ENCODE assay signal across 8 cellular contexts in the genomic region with DNA sequence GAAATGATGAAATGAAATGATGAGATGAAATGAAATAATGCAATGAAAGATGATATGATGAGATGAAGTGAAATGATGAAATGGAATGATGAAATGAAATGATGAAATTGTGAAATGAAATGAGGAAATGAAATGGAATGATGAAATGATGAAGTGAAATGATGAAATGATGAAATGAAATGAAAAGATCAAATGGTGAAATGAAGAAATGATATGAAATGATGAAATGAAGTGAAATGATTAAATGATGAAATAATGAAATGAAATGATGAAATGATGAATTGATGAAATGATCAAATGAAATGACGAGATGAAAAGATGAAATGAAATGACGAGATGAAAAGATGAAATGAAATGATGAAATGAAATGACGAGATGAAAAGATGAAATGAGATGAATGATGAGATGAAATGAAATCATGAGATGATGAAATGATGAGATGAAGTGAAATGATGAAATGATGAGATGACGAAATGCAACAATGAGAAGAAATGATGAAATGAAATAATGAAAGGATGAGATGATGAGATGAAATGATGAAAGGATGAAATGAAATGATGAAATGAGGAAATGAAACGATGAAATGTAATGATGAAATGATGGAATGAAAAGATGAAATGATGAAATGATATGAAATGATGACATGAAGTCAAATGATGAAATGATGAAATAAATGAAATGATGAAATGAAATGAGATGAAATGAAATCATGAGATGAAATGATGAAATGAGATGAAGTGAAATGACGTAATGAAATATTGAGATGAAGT.
DNase-seq lines count a peak whose midpoint lies in the region; ATAC-seq, FAIRE-seq and TF ChIP-seq lines count a peak whose summit lies in the region.
"Not testable (repeated sequence)": the region's sequence is repeated elsewhere in the genome, so short reads cannot be mapped to it uniquely, and the experiment has no call there.

No MANE protein-coding gene starts in this region.

- H3K27me3 ChIP-seq in H9 (ENCODE audit: insufficient read depth, low read length); PC-9 (ENCODE audit: insufficient read depth, low read depth); HepG2 (ENCODE audit: control insufficient read depth in 1 of 2, insufficient read depth in 2 of 2, low read length in 2 of 2); pancreas: not testable (repeated sequence)

- not testable (repeated sequence) for H3K9ac ChIP-seq in H9 (ENCODE audit: extremely low read depth, insufficient read length, low read length); HepG2 (ENCODE audit: insufficient read depth, low read depth, low read length)

- H2BK120ac ChIP-seq in H9 (ENCODE audit: low read depth, low read length, poor library complexity, severe bottlenecking), result not testable (repeated sequence)

- not testable (repeated sequence) for H3K79me1 ChIP-seq in H9 (ENCODE audit: insufficient read depth, low read depth, low read length, poor library complexity, severe bottlenecking)

- H3K9me3 Mint-ChIP-seq in H9 (peaks cover 19 to 27% of the 10 kb centered on the region in 2 experiments), brain (peaks cover 16 to 25% (median 18%) of the 10 kb centered on the region in 5 experiments)
- H3K9me3 Mint-ChIP-seq in activated CD4-positive, alpha-beta T cell treated with anti-CD3 and anti-CD28 coated beads, Interleukin-2, amount 10 ng/mL, durations not matched to agents 7 days and 5 days, result peaks cover 16% of the 10 kb centered on the region
- H3K9me3 Mint-ChIP-seq in activated T-helper 2 cell treated with anti-CD3 and anti-CD28 coated beads, Interferon-gamma antibody, Interleukin-2, Interleukin-4, amounts not matched to agents 10 μg/mL and 5 μg/mL and 100 μg/mL, durations not matched to agents 14 hours and 24 hours and 36 hours, result peaks cover 17% of the 10 kb centered on the region

- H3T11ph ChIP-seq in H9 (ENCODE audit: low read length), result not testable (repeated sequence)

- H3K4me3 ChIP-seq in A549 (peak overlapping the region; percentile 48; the same call in 2 of the 3 replicates), PC-9 (peak overlapping the region; percentile 74)
- H3K4me3 ChIP-seq in HepG2 (replicated peaks in 1 of 3; ENCODE audit: insufficient read depth in 1 of 3, low read depth in 2 of 3, low read length in 3 of 3); pancreas: not testable (repeated sequence)

- not testable (repeated sequence) for H3K36me3 ChIP-seq in PC-9 (ENCODE audit: low read depth); HepG2 (replicated peaks in 1 of 2; ENCODE audit: control insufficient read depth in 1 of 2, insufficient read depth in 2 of 2, low read length in 2 of 2); pancreas

- not testable (repeated sequence) for BruUV-seq in PC-9 (replicated peaks; lab: Mats Ljungman, UMichigan); HepG2 (replicated peaks; lab: Mats Ljungman, UMichigan)

- H4K8ac ChIP-seq in H9 (replicated peaks; ENCODE audit: insufficient read length, low read depth, low read length), result not testable (repeated sequence)

- not testable (repeated sequence) for H4K91ac ChIP-seq in H9 (ENCODE audit: insufficient read length, low read depth, low read length)

- H2AFZ ChIP-seq in H9 (ENCODE audit: low read length); HepG2 (ENCODE audit: low read length): not testable (repeated sequence)
- peak overlapping the region; percentile 92; the same call in 1 of the 2 replicates for H2AFZ ChIP-seq in PC-9

- not testable (repeated sequence) for H3K9me3 ChIP-seq in A549; H9 (ENCODE audit: control insufficient read depth, low read depth, low read length); HepG2 (ENCODE audit: low read length); pancreas
- H3K9me3 ChIP-seq in PC-9 (ENCODE audit: insufficient read depth, low read depth), result peaks cover 18% of the 10 kb centered on the region; the same call in 1 of the 2 replicates

- H3F3A ChIP-seq in PC-9 (ENCODE audit: insufficient read depth, low read depth), result not testable (repeated sequence)

- not testable (repeated sequence) for TF ChIP-seq POLR2A in A549 (IDR thresholded peaks at IDR 0.05; ENCODE audit: low read length); HepG2 (IDR thresholded peaks at IDR 0.05; ENCODE audit: insufficient read depth in 1 of 2, low read depth in 2 of 2, low read length in 2 of 2)

- H3K27ac ChIP-seq in A549; H9 (ENCODE audit: insufficient read length, low read depth, low read length); HepG2 (ENCODE audit: extremely low read length, insufficient read depth, low read length); pancreas: not testable (repeated sequence)
- H3K27ac ChIP-seq in PC-9, result peak overlapping the region; percentile 72

- H3K18ac ChIP-seq in H9 (ENCODE audit: insufficient read length, low read depth, low read length), result not testable (repeated sequence)

- WGBS in A549 (ENCODE audit: missing lambda C conversion rate), result 70% methylated on average over 6 of the region's 6 CpGs
- 100% methylated on average over 6 of the region's 6 CpGs for WGBS in H9 (ENCODE audit: extremely low coverage, insufficient read length, low lambda C conversion rate)
- 56% methylated on average over 6 of the region's 6 CpGs for whole genome bisulfite sequencing in HepG2 (ENCODE audit: low lambda C conversion rate)
- WGBS in pancreas, 2 donors, result 73 to 75% methylated on average over 6 of the region's 6 CpGs

- H3K14ac ChIP-seq in H9 (ENCODE audit: insufficient read depth, low read length), result not testable (repeated sequence)

- TF ChIP-seq RAD21 in A549 (conservative IDR thresholded peaks at IDR 0.05 in 1 of 2, IDR thresholded peaks at IDR 0.05 in 1 of 2); HepG2 (CRISPR knock-in tag; IDR thresholded peaks at IDR 0.05): not testable (repeated sequence)

- H3K4ac ChIP-seq in H9 (ENCODE audit: low read depth, low read length), result not testable (repeated sequence)

- H3K56ac ChIP-seq in H9 (ENCODE audit: insufficient read length, low read depth, low read length), result not testable (repeated sequence)

- H2BK5ac ChIP-seq in H9 (ENCODE audit: insufficient read length, low read length), result not testable (repeated sequence)

- H3K4me3 Mint-ChIP-seq in H9 (peak overlapping the region; percentile 75 to 88), brain (peak overlapping the region in 3 of 5 experiments; percentile 2 to 68 (median 60))
- H3K4me3 Mint-ChIP-seq in activated CD4-positive, alpha-beta T cell treated with anti-CD3 and anti-CD28 coated beads, Interleukin-2, amount 10 ng/mL, durations not matched to agents 7 days and 5 days, result peak overlapping the region; percentile 69
- H3K4me3 Mint-ChIP-seq in activated T-helper 2 cell treated with anti-CD3 and anti-CD28 coated beads, Interferon-gamma antibody, Interleukin-2, Interleukin-4, amounts not matched to agents 10 μg/mL and 5 μg/mL and 100 μg/mL, durations not matched to agents 14 hours and 24 hours and 36 hours (ENCODE audit: low read depth), result peak overlapping the region; percentile 51

- H3K4me2 ChIP-seq in A549 (peak overlapping the region; percentile 50), PC-9 (peak overlapping the region; percentile 84)
- not testable (repeated sequence) for H3K4me2 ChIP-seq in H9 (ENCODE audit: insufficient read depth, insufficient read length, low read length); HepG2 (ENCODE audit: low read depth, low read length)

- not testable (repeated sequence) for H4K20me1 ChIP-seq in H9 (ENCODE audit: control insufficient read depth, insufficient read depth, insufficient read length); PC-9 (ENCODE audit: insufficient read depth); HepG2 (ENCODE audit: insufficient read depth, low read length)

- H3K27me3 Mint-ChIP-seq in H9 (ENCODE audit: low read depth), result peaks cover 30% of the 10 kb centered on the region
- H3K27me3 Mint-ChIP-seq in activated CD4-positive, alpha-beta T cell treated with anti-CD3 and anti-CD28 coated beads, Interleukin-2, amount 10 ng/mL, durations not matched to agents 7 days and 5 days, result peaks cover 18% of the 10 kb centered on the region
- not testable (repeated sequence) for H3K27me3 Mint-ChIP-seq in activated T-helper 2 cell treated with anti-CD3 and anti-CD28 coated beads, Interferon-gamma antibody, Interleukin-2, Interleukin-4, amounts not matched to agents 10 μg/mL and 5 μg/mL and 100 μg/mL, durations not matched to agents 14 hours and 24 hours and 36 hours (ENCODE audit: low read depth); brain

- not testable (repeated sequence) for TF ChIP-seq CTCF in A549 (IDR thresholded peaks at IDR 0.05); H9 (conservative IDR thresholded peaks at IDR 0.05); PC-9 (conservative IDR thresholded peaks at IDR 0.05); brain (conservative IDR thresholded peaks at IDR 0.05); HepG2 (CRISPR knock-in tag; IDR thresholded peaks at IDR 0.05); pancreas (IDR thresholded peaks at IDR 0.05)

- H3K36me3 Mint-ChIP-seq in H9 (ENCODE audit: insufficient read depth in 1 of 3, low read depth in 3 of 3) (peaks cover 16 to 19% (median 18%) of the 10 kb centered on the region in 3 experiments), brain (peaks cover 18% of the 10 kb centered on the region)
- H3K36me3 Mint-ChIP-seq in activated CD4-positive, alpha-beta T cell treated with anti-CD3 and anti-CD28 coated beads, Interleukin-2, amount 10 ng/mL, durations not matched to agents 7 days and 5 days (ENCODE audit: low read depth), result peaks cover 22% of the 10 kb centered on the region
- peaks cover 21% of the 10 kb centered on the region for H3K36me3 Mint-ChIP-seq in activated T-helper 2 cell treated with anti-CD3 and anti-CD28 coated beads, Interferon-gamma antibody, Interleukin-2, Interleukin-4, amounts not matched to agents 10 μg/mL and 5 μg/mL and 100 μg/mL, durations not matched to agents 14 hours and 24 hours and 36 hours (ENCODE audit: low read depth)

- H2BK15ac ChIP-seq in H9 (ENCODE audit: low read depth, low read length), result not testable (repeated sequence)

- TF ChIP-seq EP300 in A549 (IDR thresholded peaks at IDR 0.05); HepG2 (IDR thresholded peaks at IDR 0.05; ENCODE audit: low read depth in 2 of 2, low read length in 2 of 2); HepG2 (CRISPR knock-in tag; IDR thresholded peaks at IDR 0.05; ENCODE audit: borderline replicate concordance): not testable (repeated sequence)

- H3K4me1 Mint-ChIP-seq in H9, result peaks cover 3 to 16% of the 10 kb centered on the region in 2 experiments; a peak in 2 of 4 replicates
- H3K4me1 Mint-ChIP-seq in activated CD4-positive, alpha-beta T cell treated with anti-CD3 and anti-CD28 coated beads, Interleukin-2, amount 10 ng/mL, durations not matched to agents 7 days and 5 days, result peaks cover 24% of the 10 kb centered on the region
- H3K4me1 Mint-ChIP-seq in activated T-helper 2 cell treated with anti-CD3 and anti-CD28 coated beads, Interferon-gamma antibody, Interleukin-2, Interleukin-4, amounts not matched to agents 10 μg/mL and 5 μg/mL and 100 μg/mL, durations not matched to agents 14 hours and 24 hours and 36 hours (ENCODE audit: low read depth), result peaks cover 10% of the 10 kb centered on the region
- H3K4me1 Mint-ChIP-seq in brain, result not testable (repeated sequence)

- H3K27ac Mint-ChIP-seq in H9; activated T-helper 2 cell treated with anti-CD3 and anti-CD28 coated beads, Interferon-gamma antibody, Interleukin-2, Interleukin-4, amounts not matched to agents 10 μg/mL and 5 μg/mL and 100 μg/mL, durations not matched to agents 14 hours and 24 hours and 36 hours; brain: not testable (repeated sequence)
- H3K27ac Mint-ChIP-seq in activated CD4-positive, alpha-beta T cell treated with anti-CD3 and anti-CD28 coated beads, Interleukin-2, amount 10 ng/mL, durations not matched to agents 7 days and 5 days, result peak overlapping the region; percentile 79

- ATAC-seq in A549, HepG2, pancreas: not testable (repeated sequence)

- not testable (repeated sequence) for H2BK12ac ChIP-seq in H9 (ENCODE audit: insufficient read length, low read depth, low read length)

- H4K5ac ChIP-seq in H9 (ENCODE audit: insufficient read length, low read depth, low read length), result not testable (repeated sequence)

- intact Hi-C loops in PC-9 (cut with micrococcal nuclease; ENCODE audit: unreplicated experiment); activated T-helper 2 cell treated with anti-CD3 and anti-CD28 coated beads, Interferon-gamma antibody, Interleukin-2, Interleukin-4, amounts not matched to agents 10 μg/mL and 5 μg/mL and 100 μg/mL, durations not matched to agents 14 hours and 24 hours and 36 hours (cut with micrococcal nuclease); HepG2 (cut with micrococcal nuclease; ENCODE audit: unreplicated experiment); pancreas (cut with DNase I): not testable (repeated sequence)

- not testable (repeated sequence) for H2AK5ac ChIP-seq in H9 (ENCODE audit: insufficient read length, low read length)

- H3K23ac ChIP-seq in H9 (ENCODE audit: insufficient read length, low read depth, low read length), result not testable (repeated sequence)

- not testable (repeated sequence) for DNase-seq in A549 (ENCODE audit: low read depth in 1 of 2, low spot score in 1 of 2); H9; PC-9; activated CD4-positive, alpha-beta T cell treated with anti-CD3 and anti-CD28 coated beads, Interleukin-2, amount 10 ng/mL, durations not matched to agents 7 days and 5 days; activated T-helper 2 cell treated with anti-CD3 and anti-CD28 coated beads, Interferon-gamma antibody, Interleukin-2, Interleukin-4, amounts not matched to agents 10 μg/mL and 5 μg/mL and 100 μg/mL, durations not matched to agents 14 hours and 24 hours and 36 hours (ENCODE audit: low spot score); HepG2 (ENCODE audit: low spot score); pancreas

- H3K79me2 ChIP-seq in H9 (ENCODE audit: insufficient read depth, low read length); PC-9 (ENCODE audit: low read depth); HepG2 (ENCODE audit: insufficient read depth, low read length): not testable (repeated sequence)

- POLR2A ChIA-PET in A549 (lab: Yijun Ruan, JAX); PC-9 (lab: Charles Lee; ENCODE audit: unreplicated experiment); activated CD4-positive, alpha-beta T cell treated with anti-CD3 and anti-CD28 coated beads, Interleukin-2, amount 10 ng/mL, durations not matched to agents 7 days and 5 days (lab: Charles Lee); HepG2 (lab: Yijun Ruan, JAX): not testable (repeated sequence)

- CTCF ChIA-PET in A549 (lab: Yijun Ruan, JAX); PC-9 (lab: Charles Lee); activated CD4-positive, alpha-beta T cell treated with anti-CD3 and anti-CD28 coated beads, Interleukin-2, amount 10 ng/mL, durations not matched to agents 7 days and 5 days (lab: Charles Lee); HepG2 (lab: Yijun Ruan, JAX; ENCODE audit: low intra/inter-chr PET ratio, low total read pairs): not testable (repeated sequence)

- not testable (repeated sequence) for H3K9me2 ChIP-seq in PC-9 (ENCODE audit: insufficient read depth)

- not testable (repeated sequence) for H3K23me2 ChIP-seq in H9 (ENCODE audit: insufficient read length, low read depth, low read length, poor library complexity, severe bottlenecking)

- in situ Hi-C loops in HepG2 (cut with HindIII; ENCODE audit: extremely low pct_ligation_motif_present, low pct_unique_long_range_greater_than_20kb), result not testable (repeated sequence)

- not testable (repeated sequence) for H2BK20ac ChIP-seq in H9 (ENCODE audit: low read depth, low read length, poor library complexity, severe bottlenecking)

- not testable (repeated sequence) for H3K4me1 ChIP-seq in A549; H9 (ENCODE audit: insufficient read depth, low read length); PC-9 (replicated peaks; ENCODE audit: insufficient read depth); HepG2 (ENCODE audit: insufficient read depth, low read length); pancreas

- FAIRE-seq in A549 (lab: Jason Lieb, UNC); HepG2 (lab: Jason Lieb, UNC): not testable (repeated sequence)
- FAIRE-seq in pancreas (lab: Jason Lieb, UNC), result peak; percentile 20
